In genomic region chr9:99513441-99514112, GRCh38 we compare ENCODE assay signal across 10 cellular contexts.
DNase-seq lines count a peak whose midpoint lies in the region; ATAC-seq lines count a peak whose summit lies in the region.
"Had no signal": no experiment of that assay in that cellular context is flagged by ENCODE, and none has a peak within 500 bp of the region (broad histone marks: within the 10 kb centered on the region; RNA-seq: fewer than 3 reads in every experiment).

No MANE protein-coding gene starts in this region.

- H3K4me3 Mint-ChIP-seq in naive B cell: peak overlapping the region in 6 of 8 donors; percentile 37 to 81 (median 72)
- H3K4me3 Mint-ChIP-seq: activated naive CD8-positive, alpha-beta T cell; nephron had no signal

- H3K36me3 Mint-ChIP-seq in naive B cell: no peaks in the 10 kb centered on the region
- H3K36me3 Mint-ChIP-seq: activated naive CD8-positive, alpha-beta T cell had no signal

- DNase-seq in naive B cell (peak; percentile 20), HUDEP-2 (lab: John Stamatoyannopoulos, UW; ENCODE audit: unreplicated experiment in 76 of 76) (no peak), anterior cingulate cortex (lab: John Stamatoyannopoulos, UW) (no peak)
- no peak for DNase-seq in activated CD4-positive, CD25-positive, alpha-beta regulatory T cell treated with anti-CD3 and anti-CD28 coated beads, Interleukin-2, amount 50 U/mL, for 72 hours
- DNase-seq: stimulated activated CD4-positive, alpha-beta T cell treated with anti-CD3 and anti-CD28 coated beads, Interleukin-2, amount 100 ng/mL, for 24 hours had no signal

- H3K9me3 Mint-ChIP-seq in naive B cell: peaks cover 0 to 1% (median 0%) of the 10 kb centered on the region in 7 donors
- H3K9me3 Mint-ChIP-seq: nephron had no signal

- H3K4me1 Mint-ChIP-seq in naive B cell: peaks cover 53 to 80% (median 72%) of the 10 kb centered on the region in 3 donors

- ATAC-seq in GM18909 (IDR thresholded peaks at IDR 0.05; ENCODE audit: poor library complexity, unreplicated experiment) (peak; percentile 68), GM21737 (IDR thresholded peaks at IDR 0.05; ENCODE audit: unreplicated experiment) (peak; percentile 63), HG03378 (IDR thresholded peaks at IDR 0.05; ENCODE audit: unreplicated experiment) (peak; percentile 73), naive B cell (ENCODE audit: low read depth in 2 of 2) (peak; percentile 34 to 44)

- peak overlapping the region; percentile 59 to 93 (median 84) for H3K27ac Mint-ChIP-seq in naive B cell
- H3K27ac Mint-ChIP-seq: activated naive CD8-positive, alpha-beta T cell; nephron had no signal

- no peaks in the 10 kb centered on the region for H3K27me3 Mint-ChIP-seq in naive B cell
- H3K27me3 Mint-ChIP-seq: activated naive CD8-positive, alpha-beta T cell had no signal
